Comparison of ENCODE assay signal across 1 cellular context in the genomic region with DNA sequence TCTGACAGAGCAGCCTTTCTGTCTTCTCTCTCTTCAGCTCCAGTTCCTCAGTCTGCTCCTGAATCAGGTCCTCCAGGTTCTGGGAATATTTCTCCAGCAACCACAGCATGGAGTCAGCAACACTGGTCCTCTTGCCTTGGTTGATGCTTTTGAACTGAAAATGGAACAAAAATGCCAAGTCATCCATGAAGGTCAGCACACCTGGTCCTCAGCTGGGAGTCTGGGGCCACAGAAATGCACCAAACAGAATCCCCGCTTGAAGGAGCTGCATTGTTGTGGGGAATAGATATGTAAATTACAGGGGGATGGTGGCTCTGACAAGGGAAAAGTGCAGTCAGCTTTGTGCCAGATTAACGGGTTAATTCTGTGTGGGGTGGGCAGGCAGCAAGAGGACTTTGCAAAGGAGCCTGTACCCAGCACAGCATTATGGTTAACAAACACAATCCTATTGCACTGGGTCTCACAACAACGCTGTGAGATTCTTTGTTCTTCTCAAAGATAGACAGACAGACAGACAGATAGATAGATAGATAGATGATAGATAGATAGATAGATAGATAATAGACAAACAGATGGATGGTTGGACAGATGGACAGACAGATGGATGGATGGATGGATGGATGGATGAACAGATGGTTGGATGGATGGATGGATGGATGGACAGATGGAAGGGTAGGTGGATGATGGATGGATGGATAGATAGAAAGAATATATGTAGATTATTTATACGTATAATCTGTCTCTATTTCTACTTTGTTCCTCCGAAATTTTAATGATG.
TF ChIP-seq lines count a peak whose summit lies in the region.

No MANE protein-coding gene starts in this region.

TF ChIP-seq in K562, 482 proteins besides CTCF, POLR2A, EP300 and RAD21 (continued from another document):
- TF ChIP-seq, protein P1, sequence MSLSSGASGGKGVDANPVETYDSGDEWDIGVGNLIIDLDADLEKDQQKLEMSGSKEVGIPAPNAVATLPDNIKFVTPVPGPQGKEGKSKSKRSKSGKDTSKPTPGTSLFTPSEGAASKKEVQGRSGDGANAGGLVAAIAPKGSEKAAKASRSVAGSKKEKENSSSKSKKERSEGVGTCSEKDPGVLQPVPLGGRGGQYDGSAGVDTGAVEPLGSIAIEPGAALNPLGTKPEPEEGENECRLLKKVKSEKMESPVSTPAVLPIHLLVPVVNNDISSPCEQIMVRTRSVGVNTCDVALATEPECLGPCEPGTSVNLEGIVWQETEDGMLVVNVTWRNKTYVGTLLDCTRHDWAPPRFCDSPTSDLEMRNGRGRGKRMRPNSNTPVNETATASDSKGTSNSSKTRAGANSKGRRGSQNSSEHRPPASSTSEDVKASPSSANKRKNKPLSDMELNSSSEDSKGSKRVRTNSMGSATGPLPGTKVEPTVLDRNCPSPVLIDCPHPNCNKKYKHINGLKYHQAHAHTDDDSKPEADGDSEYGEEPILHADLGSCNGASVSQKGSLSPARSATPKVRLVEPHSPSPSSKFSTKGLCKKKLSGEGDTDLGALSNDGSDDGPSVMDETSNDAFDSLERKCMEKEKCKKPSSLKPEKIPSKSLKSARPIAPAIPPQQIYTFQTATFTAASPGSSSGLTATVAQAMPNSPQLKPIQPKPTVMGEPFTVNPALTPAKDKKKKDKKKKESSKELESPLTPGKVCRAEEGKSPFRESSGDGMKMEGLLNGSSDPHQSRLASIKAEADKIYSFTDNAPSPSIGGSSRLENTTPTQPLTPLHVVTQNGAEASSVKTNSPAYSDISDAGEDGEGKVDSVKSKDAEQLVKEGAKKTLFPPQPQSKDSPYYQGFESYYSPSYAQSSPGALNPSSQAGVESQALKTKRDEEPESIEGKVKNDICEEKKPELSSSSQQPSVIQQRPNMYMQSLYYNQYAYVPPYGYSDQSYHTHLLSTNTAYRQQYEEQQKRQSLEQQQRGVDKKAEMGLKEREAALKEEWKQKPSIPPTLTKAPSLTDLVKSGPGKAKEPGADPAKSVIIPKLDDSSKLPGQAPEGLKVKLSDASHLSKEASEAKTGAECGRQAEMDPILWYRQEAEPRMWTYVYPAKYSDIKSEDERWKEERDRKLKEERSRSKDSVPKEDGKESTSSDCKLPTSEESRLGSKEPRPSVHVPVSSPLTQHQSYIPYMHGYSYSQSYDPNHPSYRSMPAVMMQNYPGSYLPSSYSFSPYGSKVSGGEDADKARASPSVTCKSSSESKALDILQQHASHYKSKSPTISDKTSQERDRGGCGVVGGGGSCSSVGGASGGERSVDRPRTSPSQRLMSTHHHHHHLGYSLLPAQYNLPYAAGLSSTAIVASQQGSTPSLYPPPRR (CRISPR knock-in tag; IDR thresholded peaks at IDR 0.05; ENCODE audit: borderline replicate concordance) = no peak
- TF ChIP-seq, protein P2, sequence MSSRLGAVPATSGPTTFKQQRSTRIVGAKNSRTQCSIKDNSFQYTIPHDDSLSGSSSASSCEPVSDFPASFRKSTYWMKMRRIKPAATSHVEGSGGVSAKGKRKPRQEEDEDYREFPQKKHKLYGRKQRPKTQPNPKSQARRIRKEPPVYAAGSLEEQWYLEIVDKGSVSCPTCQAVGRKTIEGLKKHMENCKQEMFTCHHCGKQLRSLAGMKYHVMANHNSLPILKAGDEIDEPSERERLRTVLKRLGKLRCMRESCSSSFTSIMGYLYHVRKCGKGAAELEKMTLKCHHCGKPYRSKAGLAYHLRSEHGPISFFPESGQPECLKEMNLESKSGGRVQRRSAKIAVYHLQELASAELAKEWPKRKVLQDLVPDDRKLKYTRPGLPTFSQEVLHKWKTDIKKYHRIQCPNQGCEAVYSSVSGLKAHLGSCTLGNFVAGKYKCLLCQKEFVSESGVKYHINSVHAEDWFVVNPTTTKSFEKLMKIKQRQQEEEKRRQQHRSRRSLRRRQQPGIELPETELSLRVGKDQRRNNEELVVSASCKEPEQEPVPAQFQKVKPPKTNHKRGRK (tag; IDR thresholded peaks at IDR 0.05) = no peak
- TF ChIP-seq, protein P3, sequence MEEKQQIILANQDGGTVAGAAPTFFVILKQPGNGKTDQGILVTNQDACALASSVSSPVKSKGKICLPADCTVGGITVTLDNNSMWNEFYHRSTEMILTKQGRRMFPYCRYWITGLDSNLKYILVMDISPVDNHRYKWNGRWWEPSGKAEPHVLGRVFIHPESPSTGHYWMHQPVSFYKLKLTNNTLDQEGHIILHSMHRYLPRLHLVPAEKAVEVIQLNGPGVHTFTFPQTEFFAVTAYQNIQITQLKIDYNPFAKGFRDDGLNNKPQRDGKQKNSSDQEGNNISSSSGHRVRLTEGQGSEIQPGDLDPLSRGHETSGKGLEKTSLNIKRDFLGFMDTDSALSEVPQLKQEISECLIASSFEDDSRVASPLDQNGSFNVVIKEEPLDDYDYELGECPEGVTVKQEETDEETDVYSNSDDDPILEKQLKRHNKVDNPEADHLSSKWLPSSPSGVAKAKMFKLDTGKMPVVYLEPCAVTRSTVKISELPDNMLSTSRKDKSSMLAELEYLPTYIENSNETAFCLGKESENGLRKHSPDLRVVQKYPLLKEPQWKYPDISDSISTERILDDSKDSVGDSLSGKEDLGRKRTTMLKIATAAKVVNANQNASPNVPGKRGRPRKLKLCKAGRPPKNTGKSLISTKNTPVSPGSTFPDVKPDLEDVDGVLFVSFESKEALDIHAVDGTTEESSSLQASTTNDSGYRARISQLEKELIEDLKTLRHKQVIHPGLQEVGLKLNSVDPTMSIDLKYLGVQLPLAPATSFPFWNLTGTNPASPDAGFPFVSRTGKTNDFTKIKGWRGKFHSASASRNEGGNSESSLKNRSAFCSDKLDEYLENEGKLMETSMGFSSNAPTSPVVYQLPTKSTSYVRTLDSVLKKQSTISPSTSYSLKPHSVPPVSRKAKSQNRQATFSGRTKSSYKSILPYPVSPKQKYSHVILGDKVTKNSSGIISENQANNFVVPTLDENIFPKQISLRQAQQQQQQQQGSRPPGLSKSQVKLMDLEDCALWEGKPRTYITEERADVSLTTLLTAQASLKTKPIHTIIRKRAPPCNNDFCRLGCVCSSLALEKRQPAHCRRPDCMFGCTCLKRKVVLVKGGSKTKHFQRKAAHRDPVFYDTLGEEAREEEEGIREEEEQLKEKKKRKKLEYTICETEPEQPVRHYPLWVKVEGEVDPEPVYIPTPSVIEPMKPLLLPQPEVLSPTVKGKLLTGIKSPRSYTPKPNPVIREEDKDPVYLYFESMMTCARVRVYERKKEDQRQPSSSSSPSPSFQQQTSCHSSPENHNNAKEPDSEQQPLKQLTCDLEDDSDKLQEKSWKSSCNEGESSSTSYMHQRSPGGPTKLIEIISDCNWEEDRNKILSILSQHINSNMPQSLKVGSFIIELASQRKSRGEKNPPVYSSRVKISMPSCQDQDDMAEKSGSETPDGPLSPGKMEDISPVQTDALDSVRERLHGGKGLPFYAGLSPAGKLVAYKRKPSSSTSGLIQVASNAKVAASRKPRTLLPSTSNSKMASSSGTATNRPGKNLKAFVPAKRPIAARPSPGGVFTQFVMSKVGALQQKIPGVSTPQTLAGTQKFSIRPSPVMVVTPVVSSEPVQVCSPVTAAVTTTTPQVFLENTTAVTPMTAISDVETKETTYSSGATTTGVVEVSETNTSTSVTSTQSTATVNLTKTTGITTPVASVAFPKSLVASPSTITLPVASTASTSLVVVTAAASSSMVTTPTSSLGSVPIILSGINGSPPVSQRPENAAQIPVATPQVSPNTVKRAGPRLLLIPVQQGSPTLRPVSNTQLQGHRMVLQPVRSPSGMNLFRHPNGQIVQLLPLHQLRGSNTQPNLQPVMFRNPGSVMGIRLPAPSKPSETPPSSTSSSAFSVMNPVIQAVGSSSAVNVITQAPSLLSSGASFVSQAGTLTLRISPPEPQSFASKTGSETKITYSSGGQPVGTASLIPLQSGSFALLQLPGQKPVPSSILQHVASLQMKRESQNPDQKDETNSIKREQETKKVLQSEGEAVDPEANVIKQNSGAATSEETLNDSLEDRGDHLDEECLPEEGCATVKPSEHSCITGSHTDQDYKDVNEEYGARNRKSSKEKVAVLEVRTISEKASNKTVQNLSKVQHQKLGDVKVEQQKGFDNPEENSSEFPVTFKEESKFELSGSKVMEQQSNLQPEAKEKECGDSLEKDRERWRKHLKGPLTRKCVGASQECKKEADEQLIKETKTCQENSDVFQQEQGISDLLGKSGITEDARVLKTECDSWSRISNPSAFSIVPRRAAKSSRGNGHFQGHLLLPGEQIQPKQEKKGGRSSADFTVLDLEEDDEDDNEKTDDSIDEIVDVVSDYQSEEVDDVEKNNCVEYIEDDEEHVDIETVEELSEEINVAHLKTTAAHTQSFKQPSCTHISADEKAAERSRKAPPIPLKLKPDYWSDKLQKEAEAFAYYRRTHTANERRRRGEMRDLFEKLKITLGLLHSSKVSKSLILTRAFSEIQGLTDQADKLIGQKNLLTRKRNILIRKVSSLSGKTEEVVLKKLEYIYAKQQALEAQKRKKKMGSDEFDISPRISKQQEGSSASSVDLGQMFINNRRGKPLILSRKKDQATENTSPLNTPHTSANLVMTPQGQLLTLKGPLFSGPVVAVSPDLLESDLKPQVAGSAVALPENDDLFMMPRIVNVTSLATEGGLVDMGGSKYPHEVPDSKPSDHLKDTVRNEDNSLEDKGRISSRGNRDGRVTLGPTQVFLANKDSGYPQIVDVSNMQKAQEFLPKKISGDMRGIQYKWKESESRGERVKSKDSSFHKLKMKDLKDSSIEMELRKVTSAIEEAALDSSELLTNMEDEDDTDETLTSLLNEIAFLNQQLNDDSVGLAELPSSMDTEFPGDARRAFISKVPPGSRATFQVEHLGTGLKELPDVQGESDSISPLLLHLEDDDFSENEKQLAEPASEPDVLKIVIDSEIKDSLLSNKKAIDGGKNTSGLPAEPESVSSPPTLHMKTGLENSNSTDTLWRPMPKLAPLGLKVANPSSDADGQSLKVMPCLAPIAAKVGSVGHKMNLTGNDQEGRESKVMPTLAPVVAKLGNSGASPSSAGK (IDR thresholded peaks at IDR 0.05) = no peak
- TF ChIP-seq ZNF780A (CRISPR knock-in tag; IDR thresholded peaks at IDR 0.05) (no peak), TGIF2 (CRISPR knock-in tag; IDR thresholded peaks at IDR 0.05) (no peak), RBM14 (IDR thresholded peaks at IDR 0.05; ENCODE audit: borderline replicate concordance, insufficient read depth, low read depth, low read length) (no peak), TAL1 (IDR thresholded peaks at IDR 0.05) (no peak), KLF13 (tag; IDR thresholded peaks at IDR 0.05; ENCODE audit: borderline replicate concordance, low read depth) (no peak), CCAR2 (IDR thresholded peaks at IDR 0.05; ENCODE audit: low read depth, low read length) (no peak)
- TF ChIP-seq, protein P4, sequence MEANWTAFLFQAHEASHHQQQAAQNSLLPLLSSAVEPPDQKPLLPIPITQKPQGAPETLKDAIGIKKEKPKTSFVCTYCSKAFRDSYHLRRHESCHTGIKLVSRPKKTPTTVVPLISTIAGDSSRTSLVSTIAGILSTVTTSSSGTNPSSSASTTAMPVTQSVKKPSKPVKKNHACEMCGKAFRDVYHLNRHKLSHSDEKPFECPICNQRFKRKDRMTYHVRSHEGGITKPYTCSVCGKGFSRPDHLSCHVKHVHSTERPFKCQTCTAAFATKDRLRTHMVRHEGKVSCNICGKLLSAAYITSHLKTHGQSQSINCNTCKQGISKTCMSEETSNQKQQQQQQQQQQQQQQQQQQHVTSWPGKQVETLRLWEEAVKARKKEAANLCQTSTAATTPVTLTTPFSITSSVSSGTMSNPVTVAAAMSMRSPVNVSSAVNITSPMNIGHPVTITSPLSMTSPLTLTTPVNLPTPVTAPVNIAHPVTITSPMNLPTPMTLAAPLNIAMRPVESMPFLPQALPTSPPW (CRISPR knock-in tag; IDR thresholded peaks at IDR 0.05) = no peak
- TF ChIP-seq, protein P5, sequence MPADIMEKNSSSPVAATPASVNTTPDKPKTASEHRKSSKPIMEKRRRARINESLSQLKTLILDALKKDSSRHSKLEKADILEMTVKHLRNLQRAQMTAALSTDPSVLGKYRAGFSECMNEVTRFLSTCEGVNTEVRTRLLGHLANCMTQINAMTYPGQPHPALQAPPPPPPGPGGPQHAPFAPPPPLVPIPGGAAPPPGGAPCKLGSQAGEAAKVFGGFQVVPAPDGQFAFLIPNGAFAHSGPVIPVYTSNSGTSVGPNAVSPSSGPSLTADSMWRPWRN (IDR thresholded peaks at IDR 0.05; ENCODE audit: low read depth) = no peak
TF ChIP-seq in K562: peak in this region for 15.
